13 cellular contexts compared by ENCODE assay signal in the genomic region with DNA sequence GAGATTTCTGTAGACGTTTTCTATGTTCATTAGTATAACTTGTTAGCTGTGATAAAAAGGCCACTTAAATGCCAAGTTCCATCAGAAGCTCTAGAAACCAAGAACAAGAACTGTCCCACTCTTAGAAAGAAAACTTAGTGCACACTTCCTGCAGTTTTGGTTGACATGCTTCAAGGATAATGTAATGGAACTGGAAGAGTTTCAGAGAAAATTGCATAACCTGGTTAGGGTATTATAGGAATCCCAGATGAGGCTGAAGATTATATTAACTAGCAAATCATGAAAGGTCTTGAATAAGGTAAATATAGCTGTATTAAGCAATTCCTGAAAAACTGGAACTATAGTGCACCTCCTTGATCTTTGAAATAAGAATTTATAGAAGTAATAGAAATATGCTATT. TPM values are rescaled to one million over a fixed set of nuclear protein-coding genes. Genes with fewer than 3 reads are reported as not detected.
DNase-seq lines count a peak whose midpoint lies in the region; FAIRE-seq and TF ChIP-seq lines count a peak whose summit lies in the region.
"Had no signal": no experiment of that assay in that cellular context is flagged by ENCODE, and none has a peak within 500 bp of the region (broad histone marks: within the 10 kb centered on the region; RNA-seq: fewer than 3 reads in every experiment).

No MANE protein-coding gene starts in this region.

- 78 to 88% methylated on average over 1 of the region's 1 CpG for WGBS in sigmoid colon, 2 donors

- TF ChIP-seq EP300 in sigmoid colon (IDR thresholded peaks at IDR 0.05) = no peak

- no peak overlapping the region for H3K4me2 ChIP-seq in astrocyte (ENCODE audit: low read length)

- H3K9ac ChIP-seq in astrocyte (ENCODE audit: low read length) = no peak overlapping the region
- H3K9ac ChIP-seq in iPS-18a (ENCODE audit: low read length) = no peak overlapping the region
- no peak overlapping the region for H3K9ac ChIP-seq in subcutaneous abdominal adipose tissue (ENCODE audit: low read length in 5 of 5)

- no peak for TF ChIP-seq POLR2A in sigmoid colon (IDR thresholded peaks at IDR 0.05)

- H3K27ac ChIP-seq in astrocyte (ENCODE audit: low read depth, low read length) (no peak overlapping the region), iPS-18a (ENCODE audit: low read length) (no peak overlapping the region), subcutaneous abdominal adipose tissue (ENCODE audit: low read depth, low read length) (peak overlapping the region; percentile 42), sigmoid colon (peak overlapping the region in 2 of 4 donors; percentile 9 to 95)

- TF ChIP-seq CTCF in astrocyte (IDR thresholded peaks at IDR 0.05; ENCODE audit: insufficient read depth, low read depth, low read length) = no peak
- no peak for TF ChIP-seq CTCF in sigmoid colon (IDR thresholded peaks at IDR 0.05)

- intact Hi-C loops in sigmoid colon (cut with DNase I) = loop anchor here (5.0 kb wide), 2 partner anchors 66 to 96 kb away; no protein-coding TSS in a partner anchor
- intact Hi-C loops in activated T-helper 2 cell treated with anti-CD3 and anti-CD28 coated beads, Interferon-gamma antibody, Interleukin-2, Interleukin-4, amounts not matched to agents 10 μg/mL and 5 μg/mL and 100 μg/mL, durations not matched to agents 14 hours and 24 hours and 36 hours (cut with micrococcal nuclease) = loop anchor here (5.0 kb wide), 1 partner anchor 166 kb away; a partner anchor contains a TSS

- H3K79me2 ChIP-seq in astrocyte (ENCODE audit: insufficient read depth, low read length) = peaks cover 28% of the 10 kb centered on the region

- H3K27me3 Mint-ChIP-seq in astrocyte (ENCODE audit: low read depth, unreplicated experiment) = no peaks in the 10 kb centered on the region
- H3K27me3 Mint-ChIP-seq in activated T-helper 2 cell treated with anti-CD3 and anti-CD28 coated beads, Interferon-gamma antibody, Interleukin-2, Interleukin-4, amounts not matched to agents 10 μg/mL and 5 μg/mL and 100 μg/mL, durations not matched to agents 14 hours and 24 hours and 36 hours (ENCODE audit: low read depth) = peaks cover 41% of the 10 kb centered on the region

- H3K36me3 ChIP-seq in astrocyte (ENCODE audit: insufficient read depth, low read length) = no peaks in the 10 kb centered on the region
- no peaks in the 10 kb centered on the region for H3K36me3 ChIP-seq in iPS-18a (ENCODE audit: control insufficient read depth, low read depth, low read length)
- no peaks in the 10 kb centered on the region for H3K36me3 ChIP-seq in subcutaneous abdominal adipose tissue (ENCODE audit: control insufficient read depth in 5 of 5, insufficient read depth in 5 of 5, low read length in 5 of 5)
- H3K36me3 ChIP-seq in sigmoid colon = no peaks in the 10 kb centered on the region
- H3K36me3 ChIP-seq: adrenal gland, HAP-1 had no signal

- H3K27me3 ChIP-seq in astrocyte (ENCODE audit: insufficient read depth, low read length) = no peaks in the 10 kb centered on the region
- H3K27me3 ChIP-seq in iPS-18a (ENCODE audit: control insufficient read depth, insufficient read depth, low read length) = no peaks in the 10 kb centered on the region
- no peaks in the 10 kb centered on the region for H3K27me3 ChIP-seq in subcutaneous abdominal adipose tissue (ENCODE audit: control insufficient read depth in 5 of 5, insufficient read depth in 4 of 5, low read length in 5 of 5)
- no peaks in the 10 kb centered on the region for H3K27me3 ChIP-seq in sigmoid colon
- H3K27me3 ChIP-seq: adrenal gland had no signal

- peak; percentile 34 for FAIRE-seq in astrocyte (lab: Jason Lieb, UNC)

- H3K4me1 ChIP-seq in astrocyte (ENCODE audit: insufficient read depth, low read length) = peaks cover 24% of the 10 kb centered on the region
- H3K4me1 ChIP-seq in iPS-18a (ENCODE audit: control insufficient read depth, low read depth, low read length) = peaks cover 58% of the 10 kb centered on the region
- H3K4me1 ChIP-seq in subcutaneous abdominal adipose tissue (ENCODE audit: control insufficient read depth in 5 of 5, insufficient read depth in 5 of 5, low read length in 5 of 5) = peaks cover 0 to 50% (median 35%) of the 10 kb centered on the region in 5 donors
- peaks cover 0 to 15% (median 2%) of the 10 kb centered on the region in 4 donors for H3K4me1 ChIP-seq in sigmoid colon

- H3K36me3 Mint-ChIP-seq in astrocyte (ENCODE audit: low read depth, unreplicated experiment) = no peaks in the 10 kb centered on the region
- H3K36me3 Mint-ChIP-seq in activated T-helper 2 cell treated with anti-CD3 and anti-CD28 coated beads, Interferon-gamma antibody, Interleukin-2, Interleukin-4, amounts not matched to agents 10 μg/mL and 5 μg/mL and 100 μg/mL, durations not matched to agents 14 hours and 24 hours and 36 hours (ENCODE audit: low read depth) = peaks cover 4% of the 10 kb centered on the region

- peaks cover 2% of the 10 kb centered on the region for H3K9me3 Mint-ChIP-seq in astrocyte (ENCODE audit: unreplicated experiment)
- H3K9me3 Mint-ChIP-seq in activated T-helper 2 cell treated with anti-CD3 and anti-CD28 coated beads, Interferon-gamma antibody, Interleukin-2, Interleukin-4, amounts not matched to agents 10 μg/mL and 5 μg/mL and 100 μg/mL, durations not matched to agents 14 hours and 24 hours and 36 hours = no peaks in the 10 kb centered on the region

- no peak overlapping the region for H2AFZ ChIP-seq in astrocyte (ENCODE audit: low read depth, low read length)

- H3K4me3 Mint-ChIP-seq in astrocyte (ENCODE audit: unreplicated experiment) = no peak overlapping the region
- H3K4me3 Mint-ChIP-seq in activated T-helper 2 cell treated with anti-CD3 and anti-CD28 coated beads, Interferon-gamma antibody, Interleukin-2, Interleukin-4, amounts not matched to agents 10 μg/mL and 5 μg/mL and 100 μg/mL, durations not matched to agents 14 hours and 24 hours and 36 hours (ENCODE audit: low read depth) = no peak overlapping the region
- H3K4me3 Mint-ChIP-seq: activated CD8-positive, alpha-beta memory T cell treated with anti-CD3 and anti-CD28 coated beads, Interleukin-2, amount 10 ng/mL, durations not matched to agents 7 days and 5 days had no signal

- no peak overlapping the region for H3K4me3 ChIP-seq in astrocyte (ENCODE audit: insufficient read depth, low read depth, low read length)
- peak overlapping the region; percentile 42 for H3K4me3 ChIP-seq in iPS-18a (ENCODE audit: low read length)
- H3K4me3 ChIP-seq in subcutaneous abdominal adipose tissue (ENCODE audit: low read depth in 1 of 5, low read length in 5 of 5) = no peak overlapping the region
- no peak overlapping the region for H3K4me3 ChIP-seq in sigmoid colon
- H3K4me3 ChIP-seq: adrenal gland, HAP-1 had no signal

- H3K27ac Mint-ChIP-seq in astrocyte (ENCODE audit: unreplicated experiment) = no peak overlapping the region
- no peak overlapping the region for H3K27ac Mint-ChIP-seq in activated T-helper 2 cell treated with anti-CD3 and anti-CD28 coated beads, Interferon-gamma antibody, Interleukin-2, Interleukin-4, amounts not matched to agents 10 μg/mL and 5 μg/mL and 100 μg/mL, durations not matched to agents 14 hours and 24 hours and 36 hours
- H3K27ac Mint-ChIP-seq: activated CD8-positive, alpha-beta memory T cell treated with anti-CD3 and anti-CD28 coated beads, Interleukin-2, amount 10 ng/mL, durations not matched to agents 7 days and 5 days; nephron progenitor cell had no signal

- DNase-seq in HT-29 (ENCODE audit: low spot score) (peak; percentile 24), astrocyte (ENCODE audit: low read depth) (peak; percentile 53), NCI-H146 treated with DMSO at 0.1 percent for 48 hours (lab: John Stamatoyannopoulos, UW; ENCODE audit: unreplicated experiment) (no peak), sigmoid colon (no peak)
- no peak for DNase-seq in activated T-helper 2 cell treated with anti-CD3 and anti-CD28 coated beads, Interferon-gamma antibody, Interleukin-2, Interleukin-4, amounts not matched to agents 10 μg/mL and 5 μg/mL and 100 μg/mL, durations not matched to agents 14 hours and 24 hours and 36 hours (ENCODE audit: low spot score)
- DNase-seq: activated CD8-positive, alpha-beta memory T cell treated with anti-CD3 and anti-CD28 coated beads, Interleukin-2, amount 10 ng/mL, durations not matched to agents 7 days and 5 days; adrenal gland; islet precursor cell; Kasumi-1; nephron progenitor cell had no signal

- no peaks in the 10 kb centered on the region for H4K20me1 ChIP-seq in astrocyte (ENCODE audit: insufficient read depth, low read length)

- H3K4me1 Mint-ChIP-seq in astrocyte (ENCODE audit: low read depth, unreplicated experiment) = peaks cover 36% of the 10 kb centered on the region
- peaks cover 10% of the 10 kb centered on the region for H3K4me1 Mint-ChIP-seq in activated T-helper 2 cell treated with anti-CD3 and anti-CD28 coated beads, Interferon-gamma antibody, Interleukin-2, Interleukin-4, amounts not matched to agents 10 μg/mL and 5 μg/mL and 100 μg/mL, durations not matched to agents 14 hours and 24 hours and 36 hours (ENCODE audit: low read depth)

- H3K9me3 ChIP-seq in astrocyte (ENCODE audit: insufficient read depth, low read depth, low read length) (no peaks in the 10 kb centered on the region), iPS-18a (ENCODE audit: control insufficient read depth, low read depth, low read length) (no peaks in the 10 kb centered on the region), subcutaneous abdominal adipose tissue (ENCODE audit: control insufficient read depth in 5 of 5, low read length in 5 of 5) (no peaks in the 10 kb centered on the region), sigmoid colon (no peaks in the 10 kb centered on the region)
- H3K9me3 ChIP-seq: adrenal gland, HAP-1 had no signal

RNA-seq across cellular contexts. Expression of a gene that starts 1.8 kb away (rescaled TPM):
- 10.2 and 11.8 TPM in 2 replicates for total RNA-seq in HT-29 (2014; rRNA removed; shearing (Covaris generic))
- total RNA-seq in astrocyte = 32.7 and 44.7 TPM in 2 replicates
- total RNA-seq in sigmoid colon = 10 to 100 TPM; 17.6 to 51.9 (median 28.0) TPM
- 10 to 100 TPM in 1 of 3 donors, 1 to 10 TPM in 2; 4.2 to 10.2 (median 9.5) TPM for polyA plus RNA-seq in sigmoid colon
- 41.0 and 45.4 TPM in 2 replicates for total RNA-seq in activated T-helper 2 cell treated with anti-CD3 and anti-CD28 coated beads, Interferon-gamma antibody, Interleukin-2, Interleukin-4, amounts not matched to agents 10 μg/mL and 5 μg/mL and 100 μg/mL, durations not matched to agents 14 hours and 24 hours and 36 hours

Comparison
In these comparisons a context has a peak if more than half of its experiments do, and no peak if none do; other contexts are left out.
1. DNase-seq: peak in HT-29 (single experiment) and astrocyte (single experiment); none in NCI-H146 treated with DMSO at 0.1 percent for 48 hours (single experiment), sigmoid colon (single experiment) and activated T-helper 2 cell treated with anti-CD3 and anti-CD28 coated beads, Interferon-gamma antibody, Interleukin-2, Interleukin-4, amounts not matched to agents 10 μg/mL and 5 μg/mL and 100 μg/mL, durations not matched to agents 14 hours and 24 hours and 36 hours (single experiment).